In the genomic region with DNA sequence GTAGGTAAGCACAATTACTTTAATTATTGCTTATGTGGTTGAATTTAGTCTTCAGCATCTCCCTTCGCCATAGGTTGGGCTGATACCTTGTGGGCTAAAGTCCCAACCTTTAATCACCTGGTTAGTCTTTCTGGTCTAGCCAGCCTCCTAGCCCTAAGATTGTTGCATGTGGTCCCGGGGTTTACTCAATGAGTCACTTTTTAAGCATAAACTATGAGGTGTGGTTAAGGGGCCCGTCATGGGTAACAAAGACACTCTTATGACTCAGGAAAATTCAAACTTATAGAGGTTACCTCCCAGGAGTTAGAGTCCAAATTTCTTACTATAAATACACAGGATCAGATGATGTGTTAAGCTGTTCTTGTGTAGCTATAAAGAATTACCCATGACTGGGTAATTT, we compare ENCODE assay signal across 12 cellular contexts.
DNase-seq lines count a peak whose midpoint lies in the region; ATAC-seq and TF ChIP-seq lines count a peak whose summit lies in the region.
"Had no signal": no experiment of that assay in that cellular context is flagged by ENCODE, and none has a peak within 500 bp of the region (broad histone marks: within the 10 kb centered on the region; RNA-seq: fewer than 3 reads in every experiment).

No MANE protein-coding gene starts in this region.

- peak; percentile 72 for ATAC-seq in GM18861 (IDR thresholded peaks at IDR 0.05; ENCODE audit: unreplicated experiment)
- ATAC-seq in HG02885 (IDR thresholded peaks at IDR 0.05; ENCODE audit: poor library complexity, unreplicated experiment): peak; percentile 68
- ATAC-seq: upper lobe of right lung had no signal

- POLR2A ChIA-PET in HEK293T (lab: Yijun Ruan, JAX): no interaction called here

- H3K27me3 ChIP-seq in HAP-1 (ENCODE audit: low read depth): no peaks in the 10 kb centered on the region
- H3K27me3 ChIP-seq: upper lobe of right lung had no signal

- H3K4me1 ChIP-seq in HAP-1: no peaks in the 10 kb centered on the region
- H3K4me1 ChIP-seq: upper lobe of right lung had no signal

- DNase-seq in OCI-M1 (lab: John Stamatoyannopoulos, UW) (peak; percentile 26), islet precursor cell (peak; percentile 57), HEK293T (ENCODE audit: extremely low spot score) (no peak), NCI-H2171 (lab: John Stamatoyannopoulos, UW) (no peak), HAP-1 (ENCODE audit: low spot score in 2 of 2) (no peak)
- DNase-seq in activated naive CD4-positive, alpha-beta T cell treated with anti-CD3 and anti-CD28 coated beads, Interleukin-2, amount 50 U/mL, for 16 hours: no peak
- DNase-seq: NCI-H446 treated with DMSO at 0.1 percent for 48 hours; stimulated activated CD4-positive, alpha-beta T cell treated with anti-CD3 and anti-CD28 coated beads, Interleukin-1b, Interleukin-23, amount 100 ng/mL, for 48 hours; upper lobe of right lung had no signal

- H3K9me3 ChIP-seq in HAP-1: no peaks in the 10 kb centered on the region
- H3K9me3 ChIP-seq: upper lobe of right lung had no signal

- in situ Hi-C loops in HAP-1 (cut with MboI; ENCODE audit: low sequenced_read_pairs): no loop called here

- CTCF ChIA-PET in HEK293T (lab: Yijun Ruan, JAX): no interaction called here

- no peaks in the 10 kb centered on the region for H3K36me3 ChIP-seq in HAP-1 (replicated peaks)
- H3K36me3 ChIP-seq: upper lobe of right lung had no signal

- no peak overlapping the region for H3K4me3 ChIP-seq in HAP-1
- H3K4me3 ChIP-seq: lung, upper lobe of right lung had no signal

TF ChIP-seq in HEK293T, 16 proteins besides CTCF, POLR2A, EP300 and RAD21:
- no peak for TF ChIP-seq ZNF384 (IDR thresholded peaks at IDR 0.05)
- TF ChIP-seq, protein P1, sequence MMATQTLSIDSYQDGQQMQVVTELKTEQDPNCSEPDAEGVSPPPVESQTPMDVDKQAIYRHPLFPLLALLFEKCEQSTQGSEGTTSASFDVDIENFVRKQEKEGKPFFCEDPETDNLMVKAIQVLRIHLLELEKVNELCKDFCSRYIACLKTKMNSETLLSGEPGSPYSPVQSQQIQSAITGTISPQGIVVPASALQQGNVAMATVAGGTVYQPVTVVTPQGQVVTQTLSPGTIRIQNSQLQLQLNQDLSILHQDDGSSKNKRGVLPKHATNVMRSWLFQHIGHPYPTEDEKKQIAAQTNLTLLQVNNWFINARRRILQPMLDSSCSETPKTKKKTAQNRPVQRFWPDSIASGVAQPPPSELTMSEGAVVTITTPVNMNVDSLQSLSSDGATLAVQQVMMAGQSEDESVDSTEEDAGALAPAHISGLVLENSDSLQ (IDR thresholded peaks at IDR 0.05): no peak
- no peak for TF ChIP-seq TARDBP (IDR thresholded peaks at IDR 0.05)
- TF ChIP-seq ARNT (IDR thresholded peaks at IDR 0.05): no peak
- no peak for TF ChIP-seq ELF4 (IDR thresholded peaks at IDR 0.05)
- no peak for TF ChIP-seq FOXA1 (IDR thresholded peaks at IDR 0.05)
- no peak for TF ChIP-seq FOXK2 (IDR thresholded peaks at IDR 0.05)
- TF ChIP-seq SUZ12 (IDR thresholded peaks at IDR 0.05): no peak
- no peak for TF ChIP-seq CTBP1 (IDR thresholded peaks at IDR 0.05; ENCODE audit: borderline replicate concordance)
- no peak for TF ChIP-seq FOXM1 (IDR thresholded peaks at IDR 0.05; ENCODE audit: borderline replicate concordance)
- no peak for TF ChIP-seq LEF1 (IDR thresholded peaks at IDR 0.05; ENCODE audit: borderline replicate concordance)
- no peak for TF ChIP-seq HDGF (IDR thresholded peaks at IDR 0.05; ENCODE audit: borderline replicate concordance)
- TF ChIP-seq L3MBTL2 (conservative IDR thresholded peaks at IDR 0.05): no peak
- TF ChIP-seq NFRKB (IDR thresholded peaks at IDR 0.05): no peak
- no peak for TF ChIP-seq SP1 (IDR thresholded peaks at IDR 0.05)
- TF ChIP-seq BHLHE40 (IDR thresholded peaks at IDR 0.05; ENCODE audit: borderline replicate concordance): no peak

Comparison
In these comparisons a context has a peak if more than half of its experiments do, and no peak if none do; other contexts are left out.
1. DNase-seq: peak in OCI-M1 (single experiment) and islet precursor cell (single experiment); none in HEK293T (single experiment), NCI-H2171 (single experiment), HAP-1 (0 of 2) and activated naive CD4-positive, alpha-beta T cell treated with anti-CD3 and anti-CD28 coated beads, Interleukin-2, amount 50 U/mL, for 16 hours (single experiment).